Comparison of ENCODE assay signal across 22 cellular contexts in the genomic region with DNA sequence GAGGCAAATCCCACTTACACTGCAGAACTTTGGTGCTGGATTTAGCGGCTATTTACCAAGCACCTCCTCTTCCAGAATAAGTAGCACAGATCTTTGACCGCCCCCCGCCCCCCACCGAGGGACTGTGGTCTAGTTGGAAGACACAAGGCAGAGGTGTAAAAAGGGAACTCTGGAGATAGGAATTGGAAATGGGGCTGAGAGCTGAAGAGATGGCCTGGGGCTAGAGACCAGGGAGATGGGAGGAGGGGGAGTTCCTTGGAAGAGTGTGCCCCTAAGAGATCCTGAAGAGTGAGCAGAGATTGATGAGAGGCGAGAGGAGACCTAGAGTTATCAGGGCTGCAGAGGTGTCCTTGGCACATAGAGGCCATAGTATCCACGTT.
"Had no signal": no experiment of that assay in that cellular context is flagged by ENCODE, and none has a peak within 500 bp of the region (broad histone marks: within the 10 kb centered on the region; RNA-seq: fewer than 3 reads in every experiment).

No MANE protein-coding gene starts in this region.

- ATAC-seq: activated CD8-positive, alpha-beta T cell treated with anti-CD3 and anti-CD28 coated beads for 36 hours; effector memory CD8-positive, alpha-beta T cell; natural killer cell; right lobe of liver; stimulated activated memory B cell treated with anti-CD40 and anti-IgM and Interleukin-4, amounts not matched to agents 10 μg/mL and 1 μg/mL and 100 μg/mL, for 72 hours; stimulated activated naive CD8-positive, alpha-beta T cell treated with anti-CD3 and anti-CD28 coated beads, Interleukin-15, amount 100 ng/mL, for 72 hours; upper lobe of right lung had no signal

- H3K4me1 ChIP-seq: right lobe of liver, upper lobe of right lung had no signal

- H3K4me3 ChIP-seq: heart left ventricle, right lobe of liver, skin epidermis, upper lobe of right lung had no signal

- H3K27me3 Mint-ChIP-seq: activated B cell treated with CpG ODN at 0.5 μM for 24 hours; activated CD8-positive, alpha-beta T cell treated with anti-CD3 and anti-CD28 coated beads for 36 hours; activated naive CD8-positive, alpha-beta T cell; effector memory CD8-positive, alpha-beta T cell; stimulated activated memory B cell treated with anti-CD40 and anti-IgM and Interleukin-4, amounts not matched to agents 10 μg/mL and 1 μg/mL and 100 μg/mL, for 72 hours; stimulated activated naive CD8-positive, alpha-beta T cell treated with anti-CD3 and anti-CD28 coated beads, Interleukin-15, amount 100 ng/mL, for 72 hours had no signal

- H3K9me3 ChIP-seq: heart left ventricle, right lobe of liver, upper lobe of right lung had no signal

- H3K4me3 Mint-ChIP-seq: activated B cell treated with CpG ODN at 0.5 μM for 24 hours; activated CD8-positive, alpha-beta T cell treated with anti-CD3 and anti-CD28 coated beads for 36 hours; activated naive CD8-positive, alpha-beta T cell; effector memory CD8-positive, alpha-beta T cell; natural killer cell; stimulated activated memory B cell treated with anti-CD40 and anti-IgM and Interleukin-4, amounts not matched to agents 10 μg/mL and 1 μg/mL and 100 μg/mL, for 72 hours; stimulated activated naive CD8-positive, alpha-beta T cell treated with anti-CD3 and anti-CD28 coated beads, Interleukin-15, amount 100 ng/mL, for 72 hours had no signal

- H3K9me3 Mint-ChIP-seq: activated B cell treated with CpG ODN at 0.5 μM for 24 hours; activated CD8-positive, alpha-beta T cell treated with anti-CD3 and anti-CD28 coated beads for 36 hours; activated T-helper 2 cell treated with anti-CD3 and anti-CD28 coated beads, Interferon-gamma antibody, Interleukin-2, Interleukin-4, amounts not matched to agents 10 μg/mL and 5 μg/mL and 100 μg/mL, durations not matched to agents 14 hours and 24 hours and 36 hours; effector memory CD8-positive, alpha-beta T cell; natural killer cell; stimulated activated memory B cell treated with anti-CD40 and anti-IgM and Interleukin-4, amounts not matched to agents 10 μg/mL and 1 μg/mL and 100 μg/mL, for 72 hours; stimulated activated naive CD8-positive, alpha-beta T cell treated with anti-CD3 and anti-CD28 coated beads, Interleukin-15, amount 100 ng/mL, for 72 hours had no signal

- H3K27me3 ChIP-seq: right lobe of liver, upper lobe of right lung had no signal

- H3K27ac ChIP-seq: right lobe of liver, skin epidermis, upper lobe of right lung had no signal

- H3K36me3 ChIP-seq: heart left ventricle, right lobe of liver, upper lobe of right lung had no signal

- H3K27ac Mint-ChIP-seq: activated B cell treated with CpG ODN at 0.5 μM for 24 hours; activated CD8-positive, alpha-beta T cell treated with anti-CD3 and anti-CD28 coated beads for 36 hours; activated naive CD8-positive, alpha-beta T cell; activated T-helper 2 cell treated with anti-CD3 and anti-CD28 coated beads, Interferon-gamma antibody, Interleukin-2, Interleukin-4, amounts not matched to agents 10 μg/mL and 5 μg/mL and 100 μg/mL, durations not matched to agents 14 hours and 24 hours and 36 hours; effector memory CD8-positive, alpha-beta T cell; natural killer cell; stimulated activated memory B cell treated with anti-CD40 and anti-IgM and Interleukin-4, amounts not matched to agents 10 μg/mL and 1 μg/mL and 100 μg/mL, for 72 hours; stimulated activated naive CD8-positive, alpha-beta T cell treated with anti-CD3 and anti-CD28 coated beads, Interleukin-15, amount 100 ng/mL, for 72 hours had no signal

- DNase-seq: activated B cell treated with CpG ODN at 0.5 μM for 24 hours; activated CD4-positive, alpha-beta T cell treated with anti-CD3 and anti-CD28 coated beads, Interleukin-2, amount 50 U/mL, for 1 hour; activated CD8-positive, alpha-beta T cell treated with anti-CD3 and anti-CD28 coated beads for 36 hours; activated T-cell treated with anti-CD3 and anti-CD28 coated beads, Interleukin-2, amount 50 U/mL, for 48 hours; anterior cingulate cortex; cortex of kidney; effector memory CD8-positive, alpha-beta T cell; heart left ventricle; natural killer cell; right lobe of liver; stimulated activated CD4-positive, alpha-beta T cell treated with anti-CD3 and anti-CD28 coated beads, Interleukin-12 subunit alpha, Interleukin-12 subunit beta, amount 100 ng/mL, for 4 hours; stimulated activated CD4-positive, alpha-beta T cell treated with anti-CD3 and anti-CD28 coated beads, Interleukin-4, amount 100 ng/mL, for 1 hour; stimulated activated CD8-positive, alpha-beta memory T cell treated with anti-CD3 and anti-CD28 coated beads, Interleukin-4, amount 100 ng/mL, for 48 hours; stimulated activated naive CD8-positive, alpha-beta T cell treated with anti-CD3 and anti-CD28 coated beads, Interleukin-15, amount 100 ng/mL, for 72 hours; substantia nigra; SW 1271; T-helper 2 cell; upper lobe of right lung had no signal

- H3K36me3 Mint-ChIP-seq: activated naive CD8-positive, alpha-beta T cell; natural killer cell; stimulated activated memory B cell treated with anti-CD40 and anti-IgM and Interleukin-4, amounts not matched to agents 10 μg/mL and 1 μg/mL and 100 μg/mL, for 72 hours had no signal
